10 cellular contexts compared by ENCODE assay signal in the genomic region with DNA sequence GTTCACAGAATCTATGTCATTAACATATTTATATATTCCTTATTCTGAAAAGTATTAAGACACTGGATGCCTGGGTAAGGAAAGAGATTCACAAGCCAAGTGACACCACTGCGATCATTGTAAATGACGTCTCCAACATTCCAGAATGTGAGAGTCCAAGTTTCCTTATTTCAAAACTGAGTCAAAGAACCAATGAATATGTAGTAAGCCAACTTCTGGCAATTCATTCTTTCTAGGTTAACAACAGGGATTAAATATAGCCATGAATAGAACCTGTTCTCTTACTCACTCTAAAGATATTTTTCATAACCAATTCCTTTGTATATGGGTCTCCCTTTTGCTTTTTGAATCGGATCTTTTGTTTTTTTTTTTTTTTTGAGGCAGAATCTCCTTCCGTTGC. TPM values are rescaled to one million over a fixed set of nuclear protein-coding genes. Genes with fewer than 3 reads are reported as not detected.
DNase-seq lines count a peak whose midpoint lies in the region; FAIRE-seq and TF ChIP-seq lines count a peak whose summit lies in the region.
"Had no signal": no experiment of that assay in that cellular context is flagged by ENCODE, and none has a peak within 500 bp of the region (broad histone marks: within the 10 kb centered on the region; RNA-seq: fewer than 3 reads in every experiment).

No MANE protein-coding gene starts in this region.

- no peaks in the 10 kb centered on the region for H3K9me3 Mint-ChIP-seq in type B pancreatic cell

- H3K27me3 ChIP-seq in bronchial epithelial cell (ENCODE audit: control insufficient read depth, insufficient read depth, low read length): no peaks in the 10 kb centered on the region
- H3K27me3 ChIP-seq: body of pancreas had no signal

- H3K27me3 Mint-ChIP-seq in type B pancreatic cell: no peaks in the 10 kb centered on the region

- H3K4me1 Mint-ChIP-seq in type B pancreatic cell (ENCODE audit: unreplicated experiment): peaks cover 45% of the 10 kb centered on the region

- H3K36me3 Mint-ChIP-seq in type B pancreatic cell: peaks cover 33% of the 10 kb centered on the region

- no peaks in the 10 kb centered on the region for H3K36me3 ChIP-seq in bronchial epithelial cell (ENCODE audit: control insufficient read depth, insufficient read depth, low read length)

- TF ChIP-seq RAD21 in Ishikawa (IDR thresholded peaks at IDR 0.05; ENCODE audit: low read depth): no peak

- no peak overlapping the region for H3K4me3 ChIP-seq in bronchial epithelial cell (ENCODE audit: low read depth, low read length)
- H3K4me3 ChIP-seq: body of pancreas had no signal

- peak; percentile 26; the same call in 1 of the 2 replicates for TF ChIP-seq EP300 in Ishikawa (IDR thresholded peaks at IDR 0.05; ENCODE audit: borderline replicate concordance)

- DNase-seq in bronchial epithelial cell (ENCODE audit: low read depth): peak; percentile 78
- peak; percentile 97 for DNase-seq in iris pigment epithelial cell (ENCODE audit: low read depth)
- peak; percentile 55 for DNase-seq in urothelium cell line (ENCODE audit: low spot score)
- DNase-seq in mesenteric fat pad (ENCODE audit: low spot score): no peak
- no peak for DNase-seq in type B pancreatic cell (ENCODE audit: extremely low spot score, unreplicated experiment)
- DNase-seq in NCI-H128 (lab: John Stamatoyannopoulos, UW; ENCODE audit: unreplicated experiment): no peak
- DNase-seq: activated CD8-positive, alpha-beta memory T cell treated with anti-CD3 and anti-CD28 coated beads, Interleukin-2, amount 50 U/mL, for 4 hours; body of pancreas; NCI-H1694 had no signal

- TF ChIP-seq CTCF in bronchial epithelial cell (IDR thresholded peaks at IDR 0.05; ENCODE audit: insufficient read depth, low read length, severe bottlenecking): no peak
- TF ChIP-seq CTCF in type B pancreatic cell (conservative IDR thresholded peaks at IDR 0.05): no peak

- no peak overlapping the region for H3K4me3 Mint-ChIP-seq in type B pancreatic cell

- no peak for FAIRE-seq in bronchial epithelial cell (lab: Jason Lieb, UNC)
- FAIRE-seq in urothelium cell line (lab: Jason Lieb, UNC): no peak

- no peak overlapping the region for H3K27ac Mint-ChIP-seq in type B pancreatic cell

TF ChIP-seq in Ishikawa, 13 proteins besides CTCF, POLR2A, EP300 and RAD21:
- TF ChIP-seq, protein P1, sequence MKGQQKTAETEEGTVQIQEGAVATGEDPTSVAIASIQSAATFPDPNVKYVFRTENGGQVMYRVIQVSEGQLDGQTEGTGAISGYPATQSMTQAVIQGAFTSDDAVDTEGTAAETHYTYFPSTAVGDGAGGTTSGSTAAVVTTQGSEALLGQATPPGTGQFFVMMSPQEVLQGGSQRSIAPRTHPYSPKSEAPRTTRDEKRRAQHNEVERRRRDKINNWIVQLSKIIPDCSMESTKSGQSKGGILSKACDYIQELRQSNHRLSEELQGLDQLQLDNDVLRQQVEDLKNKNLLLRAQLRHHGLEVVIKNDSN (IDR thresholded peaks at IDR 0.05): no peak
- TF ChIP-seq TAF1 (IDR thresholded peaks at IDR 0.05; ENCODE audit: low read depth): no peak
- TF ChIP-seq FOXM1 (IDR thresholded peaks at IDR 0.05; ENCODE audit: borderline replicate concordance, low read depth): no peak
- 0 out of 2 replicates have a peak, but pooled peaks have one; percentile 14 for TF ChIP-seq NFIC (IDR thresholded peaks at IDR 0.05)
- no peak for TF ChIP-seq CREB1 (IDR thresholded peaks at IDR 0.05; ENCODE audit: low read depth)

RNA-seq across cellular contexts. Expression of a gene that starts 18.1 kb away (rescaled TPM):
- total RNA-seq in bronchial epithelial cell: 28.8 and 60.0 TPM in 2 replicates
- 33.7 TPM for total RNA-seq in mesenteric fat pad
- total RNA-seq in type B pancreatic cell (ENCODE audit: low replicate concordance): 83.1 and 102 TPM in 2 replicates

Comparison
In these comparisons a context has a peak if more than half of its experiments do, and no peak if none do; other contexts are left out.
1. DNase-seq: peak in bronchial epithelial cell (single experiment), iris pigment epithelial cell (single experiment) and urothelium cell line (single experiment); none in mesenteric fat pad (single experiment), type B pancreatic cell (single experiment) and NCI-H128 (single experiment).